In genomic region chr4:189838821-189839497, GRCh38 we compare ENCODE assay signal across 19 cellular contexts.
A peak's percentile ranks its signal among the peaks of the same experiment; 100 is the strongest.
DNase-seq lines count a peak whose midpoint lies in the region; ATAC-seq and TF ChIP-seq lines count a peak whose summit lies in the region.
"Had no signal": no experiment of that assay in that cellular context is flagged by ENCODE, and none has a peak within 500 bp of the region (broad histone marks: within the 10 kb centered on the region; RNA-seq: fewer than 3 reads in every experiment).

No MANE protein-coding gene starts in this region.

- TF ChIP-seq CTCF in heart right ventricle (IDR thresholded peaks at IDR 0.05) (no peak), right atrium auricular region (IDR thresholded peaks at IDR 0.05) (no peak), neural progenitor cell (IDR thresholded peaks at IDR 0.05) (no peak), ascending aorta (IDR thresholded peaks at IDR 0.05) (no peak)

- no peaks in the 10 kb centered on the region for H3K79me2 ChIP-seq in neural progenitor cell (ENCODE audit: low read depth)

- H3K4me3 ChIP-seq in heart right ventricle (no peak overlapping the region), right atrium auricular region (peak overlapping the region in 1 of 2 donors; percentile 20), neural progenitor cell (no peak overlapping the region), ascending aorta (no peak overlapping the region)
- H3K4me3 ChIP-seq: A549, GM23338 had no signal

- H3K9me3 ChIP-seq in heart right ventricle (no peaks in the 10 kb centered on the region), right atrium auricular region (no peaks in the 10 kb centered on the region), neural progenitor cell (ENCODE audit: low read depth) (no peaks in the 10 kb centered on the region), ascending aorta (no peaks in the 10 kb centered on the region)
- H3K9me3 ChIP-seq: A549, BE2C had no signal

- 43 to 53% methylated on average over 16 of the region's 16 CpGs for WGBS in heart right ventricle, 2 donors

- H3K36me3 ChIP-seq in heart right ventricle (no peaks in the 10 kb centered on the region), right atrium auricular region (no peaks in the 10 kb centered on the region), neural progenitor cell (no peaks in the 10 kb centered on the region), ascending aorta (no peaks in the 10 kb centered on the region)
- H3K36me3 ChIP-seq: BE2C had no signal

- H3K36me3 Mint-ChIP-seq in neural progenitor cell = no peaks in the 10 kb centered on the region
- H3K36me3 Mint-ChIP-seq: CD4-positive, CD25-positive, alpha-beta regulatory T cell had no signal

- H3K9ac ChIP-seq in neural progenitor cell = no peak overlapping the region

- H3K27ac ChIP-seq in heart right ventricle (peak overlapping the region in 9 of 10 donors; percentile 55 to 88 (median 79)), right atrium auricular region (peak overlapping the region; percentile 75 to 87), neural progenitor cell (no peak overlapping the region), ascending aorta (no peak overlapping the region)
- H3K27ac ChIP-seq: 22Rv1, A549 had no signal

- H3K4me1 ChIP-seq in heart right ventricle (peaks cover 0 to 6% (median 0%) of the 10 kb centered on the region in 9 donors), right atrium auricular region (peaks cover 0 to 17% of the 10 kb centered on the region in 2 donors), neural progenitor cell (no peaks in the 10 kb centered on the region), ascending aorta (no peaks in the 10 kb centered on the region)
- H3K4me1 ChIP-seq: A549, BE2C had no signal

- no peaks in the 10 kb centered on the region for H4K20me1 ChIP-seq in neural progenitor cell (ENCODE audit: low read depth)

- H3K9me3 Mint-ChIP-seq in neural progenitor cell = peaks cover 13% of the 10 kb centered on the region

- no peaks in the 10 kb centered on the region for H3F3A ChIP-seq in neural progenitor cell (ENCODE audit: low read depth)

- no peak overlapping the region for H3K4me2 ChIP-seq in neural progenitor cell
- H3K4me2 ChIP-seq: A549, GM23338 had no signal

- peak overlapping the region; percentile 10 for H2AFZ ChIP-seq in neural progenitor cell (replicated peaks)
- H2AFZ ChIP-seq: GM23338 had no signal

- no peaks in the 10 kb centered on the region for H3K27me3 ChIP-seq in heart right ventricle
- H3K27me3 ChIP-seq in right atrium auricular region = no peaks in the 10 kb centered on the region
- no peaks in the 10 kb centered on the region for H3K27me3 ChIP-seq in neural progenitor cell
- no peaks in the 10 kb centered on the region for H3K27me3 ChIP-seq in ascending aorta
- H3K27me3 ChIP-seq: BE2C had no signal

- ATAC-seq in Right ventricle myocardium inferior (peak; percentile 88), heart right ventricle (peak; percentile 71 to 93 (median 86)), GM21717 (IDR thresholded peaks at IDR 0.05; ENCODE audit: unreplicated experiment) (no peak), HG02870 (IDR thresholded peaks at IDR 0.05; ENCODE audit: unreplicated experiment) (no peak)
- ATAC-seq: A549, GM23338 had no signal

- H3K4me1 Mint-ChIP-seq in neural progenitor cell = no peaks in the 10 kb centered on the region
- H3K4me1 Mint-ChIP-seq: CD4-positive, CD25-positive, alpha-beta regulatory T cell had no signal

- H3K27me3 Mint-ChIP-seq in neural progenitor cell (ENCODE audit: insufficient read depth, low read depth) = peaks cover 5% of the 10 kb centered on the region
- H3K27me3 Mint-ChIP-seq: CD4-positive, CD25-positive, alpha-beta regulatory T cell had no signal

- intact Hi-C loops in Right ventricle myocardium inferior (cut with DNase I) = no loop called here
- intact Hi-C loops in cardiac septum (cut with DNase I) = no loop called here
- intact Hi-C loops in heart right ventricle (cut with DNase I) = no loop called here
- intact Hi-C loops in ascending aorta (cut with DNase I) = no loop called here

- DNase-seq in Right ventricle myocardium inferior (ENCODE audit: missing footprints) = no peak
- no peak for DNase-seq in cardiac septum (ENCODE audit: low spot score)
- DNase-seq in heart right ventricle = peak in 1 of 2 donors; percentile 7
- DNase-seq in right atrium auricular region (ENCODE audit: low spot score) = no peak
- no peak for DNase-seq in neural progenitor cell (ENCODE audit: low spot score)
- DNase-seq in ascending aorta (ENCODE audit: low spot score in 2 of 2) = no peak
- DNase-seq: BE2C; C1 segment of cervical spinal cord; CD4-positive, CD25-positive, alpha-beta regulatory T cell; DMS153; DMS79; GDM1; HCEC 1CT; IMR-90 had no signal

- no peak overlapping the region for H3K27ac Mint-ChIP-seq in neural progenitor cell
- H3K27ac Mint-ChIP-seq: CD4-positive, CD25-positive, alpha-beta regulatory T cell; GM23338 had no signal

- no peak overlapping the region for H3K4me3 Mint-ChIP-seq in neural progenitor cell
- H3K4me3 Mint-ChIP-seq: CD4-positive, CD25-positive, alpha-beta regulatory T cell; GM23338 had no signal

Comparison
In these comparisons a context has a peak if more than half of its experiments do, and no peak if none do; other contexts are left out.
1. ATAC-seq: peak in Right ventricle myocardium inferior (single experiment) and heart right ventricle (8 of 8); none in GM21717 (single experiment) and HG02870 (single experiment).
2. H3K27ac ChIP-seq: peak in heart right ventricle (9 of 10) and right atrium auricular region (2 of 2); none in neural progenitor cell (single experiment) and ascending aorta (0 of 2).